In genomic region chr18:48323151-48323550, GRCh38 we compare ENCODE assay signal across 35 cellular contexts.
"Had no signal": no experiment of that assay in that cellular context is flagged by ENCODE, and none has a peak within 500 bp of the region (broad histone marks: within the 10 kb centered on the region; RNA-seq: fewer than 3 reads in every experiment).

No MANE protein-coding gene starts in this region.

- DNase-seq: activated B cell treated with CpG ODN at 0.5 μM for 24 hours; activated CD4-positive, alpha-beta T cell treated with anti-CD3 and anti-CD28 coated beads for 48 hours; activated CD4-positive, alpha-beta T cell treated with anti-CD3 and anti-CD28 coated beads, Interleukin-2, amount 50 U/mL, for 1 hour; activated CD4-positive, alpha-beta T cell treated with anti-CD3 and anti-CD28 coated beads, Interleukin-2, amount 50 U/mL, for 48 hours; activated CD8-positive, alpha-beta memory T cell treated with anti-CD3 and anti-CD28 coated beads for 24 hours; activated CD8-positive, alpha-beta T cell treated with anti-CD3 and anti-CD28 coated beads for 36 hours; activated effector memory CD4-positive, alpha-beta T cell treated with anti-CD3 and anti-CD28 coated beads, Interleukin-2, amount 50 U/mL, for 16 hours; activated naive CD4-positive, alpha-beta T cell treated with anti-CD3 and anti-CD28 coated beads for 36 hours; activated naive CD8-positive, alpha-beta T cell treated with anti-CD3 and anti-CD28 coated beads for 36 hours; activated naive CD8-positive, alpha-beta T cell treated with anti-CD3 and anti-CD28 coated beads, Interleukin-2, amount 50 U/mL, for 24 hours; activated T-cell treated with anti-CD3 and anti-CD28 coated beads, Interleukin-2, amount 50 U/mL, for 4 hours; adrenal gland; amygdala; aorta; body of pancreas; cortex of kidney; dermis blood vessel endothelial cell; effector CD8-positive, alpha-beta T cell; erythroblast; foreskin keratinocyte; gastrocnemius medialis; glutamatergic neuron; SW 1271; T-helper 1 cell; T-helper 17 cell; T1000; WERI-Rb-1 had no signal

- H3K36me3 ChIP-seq: adrenal gland, breast epithelium, esophagus muscularis mucosa, gastrocnemius medialis, WERI-Rb-1 had no signal

- H3K9me3 Mint-ChIP-seq: activated B cell treated with CpG ODN at 0.5 μM for 24 hours; activated CD8-positive, alpha-beta T cell treated with anti-CD3 and anti-CD28 coated beads for 36 hours; activated naive CD4-positive, alpha-beta T cell treated with anti-CD3 and anti-CD28 coated beads for 36 hours; activated naive CD4-positive, alpha-beta T cell treated with anti-CD3 and anti-CD28 coated beads, Interleukin-2, amount 50 U/mL, for 24 hours; activated naive CD8-positive, alpha-beta T cell treated with anti-CD3 and anti-CD28 coated beads for 36 hours; activated naive CD8-positive, alpha-beta T cell treated with anti-CD3 and anti-CD28 coated beads, Interleukin-2, amount 50 U/mL, for 24 hours; activated T-cell treated with anti-CD3 and anti-CD28 coated beads, Interleukin-2, amount 50 U/mL, for 4 hours; activated T-helper 17 cell treated with anti-CD3 and anti-CD28 coated beads, Interleukin-2, amount 50 U/mL, for 72 hours; T-helper 2 cell treated with Interferon-gamma antibody and Interleukin-4, amounts not matched to agents 5 μg/mL and 100 μg/mL, for 36 hours had no signal

- H3K27ac Mint-ChIP-seq: activated B cell treated with CpG ODN at 0.5 μM for 24 hours; activated CD8-positive, alpha-beta T cell treated with anti-CD3 and anti-CD28 coated beads for 36 hours; activated naive CD4-positive, alpha-beta T cell treated with anti-CD3 and anti-CD28 coated beads for 36 hours; activated naive CD4-positive, alpha-beta T cell treated with anti-CD3 and anti-CD28 coated beads, Interleukin-2, amount 50 U/mL, for 24 hours; activated naive CD8-positive, alpha-beta T cell treated with anti-CD3 and anti-CD28 coated beads for 36 hours; activated naive CD8-positive, alpha-beta T cell treated with anti-CD3 and anti-CD28 coated beads, Interleukin-2, amount 50 U/mL, for 24 hours; activated T-helper 17 cell treated with anti-CD3 and anti-CD28 coated beads, Interleukin-2, amount 50 U/mL, for 72 hours; T-helper 17 cell; T-helper 2 cell treated with Interferon-gamma antibody and Interleukin-4, amounts not matched to agents 5 μg/mL and 100 μg/mL, for 36 hours had no signal

- FAIRE-seq: colon, endometrium, endothelial cell of umbilical vein had no signal

- H3K27me3 ChIP-seq: adrenal gland, body of pancreas, breast epithelium, esophagus muscularis mucosa, foreskin keratinocyte, gastrocnemius medialis had no signal

- H3K4me3 Mint-ChIP-seq: activated B cell treated with CpG ODN at 0.5 μM for 24 hours; activated CD8-positive, alpha-beta T cell treated with anti-CD3 and anti-CD28 coated beads for 36 hours; activated naive CD4-positive, alpha-beta T cell treated with anti-CD3 and anti-CD28 coated beads for 36 hours; activated naive CD4-positive, alpha-beta T cell treated with anti-CD3 and anti-CD28 coated beads, Interleukin-2, amount 50 U/mL, for 24 hours; activated naive CD8-positive, alpha-beta T cell treated with anti-CD3 and anti-CD28 coated beads for 36 hours; activated naive CD8-positive, alpha-beta T cell treated with anti-CD3 and anti-CD28 coated beads, Interleukin-2, amount 50 U/mL, for 24 hours; activated T-cell treated with anti-CD3 and anti-CD28 coated beads, Interleukin-2, amount 50 U/mL, for 4 hours; activated T-helper 17 cell treated with anti-CD3 and anti-CD28 coated beads, Interleukin-2, amount 50 U/mL, for 72 hours; T-helper 17 cell; T-helper 2 cell treated with Interferon-gamma antibody and Interleukin-4, amounts not matched to agents 5 μg/mL and 100 μg/mL, for 36 hours had no signal

- H3K27ac ChIP-seq: adrenal gland, body of pancreas, esophagus muscularis mucosa, foreskin keratinocyte, gastrocnemius medialis, WERI-Rb-1 had no signal

- H3K27me3 Mint-ChIP-seq: activated CD8-positive, alpha-beta T cell treated with anti-CD3 and anti-CD28 coated beads for 36 hours; activated naive CD8-positive, alpha-beta T cell treated with anti-CD3 and anti-CD28 coated beads for 36 hours had no signal

- H3K9me3 ChIP-seq: adrenal gland, body of pancreas, breast epithelium, esophagus muscularis mucosa, gastrocnemius medialis had no signal

- H3K4me3 ChIP-seq: adrenal gland, body of pancreas, breast epithelium, esophagus muscularis mucosa, gastrocnemius medialis had no signal

- H3K4me1 ChIP-seq: body of pancreas, gastrocnemius medialis had no signal

- H3K4me1 Mint-ChIP-seq: activated B cell treated with CpG ODN at 0.5 μM for 24 hours; activated naive CD4-positive, alpha-beta T cell treated with anti-CD3 and anti-CD28 coated beads, Interleukin-2, amount 50 U/mL, for 24 hours; activated naive CD8-positive, alpha-beta T cell treated with anti-CD3 and anti-CD28 coated beads for 36 hours; activated naive CD8-positive, alpha-beta T cell treated with anti-CD3 and anti-CD28 coated beads, Interleukin-2, amount 50 U/mL, for 24 hours; activated T-helper 17 cell treated with anti-CD3 and anti-CD28 coated beads, Interleukin-2, amount 50 U/mL, for 72 hours had no signal

- H3K36me3 Mint-ChIP-seq: activated naive CD4-positive, alpha-beta T cell treated with anti-CD3 and anti-CD28 coated beads, Interleukin-2, amount 50 U/mL, for 24 hours; activated naive CD8-positive, alpha-beta T cell treated with anti-CD3 and anti-CD28 coated beads for 36 hours had no signal
